27 cellular contexts compared by ENCODE assay signal in the genomic region with DNA sequence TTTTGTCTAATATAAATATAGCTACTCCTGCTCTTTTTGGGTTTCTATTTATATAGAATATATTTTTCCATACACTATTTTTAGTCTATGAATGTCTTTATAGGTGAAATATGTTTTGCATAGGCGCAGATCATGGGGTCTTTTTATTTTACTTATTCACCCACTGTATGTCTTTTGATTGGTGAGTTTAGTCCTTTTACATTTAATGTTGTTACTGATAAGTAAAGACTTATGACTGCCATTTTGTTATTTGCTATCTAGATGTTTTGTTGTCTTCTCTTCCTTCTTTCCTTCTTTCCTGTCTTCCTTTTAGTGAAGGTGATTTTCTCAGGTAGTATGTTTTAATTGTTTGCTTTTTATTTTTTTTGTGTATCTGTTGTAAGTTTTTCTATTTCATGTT.
"Had no signal": no experiment of that assay in that cellular context is flagged by ENCODE, and none has a peak within 500 bp of the region (broad histone marks: within the 10 kb centered on the region; RNA-seq: fewer than 3 reads in every experiment).

No MANE protein-coding gene starts in this region.

- H3K4me1 ChIP-seq: stomach, suprapubic skin, testis, thyroid gland, tibial artery, tibial nerve, transverse colon, upper lobe of left lung, upper lobe of right lung, uterus, vagina had no signal

- H3K4me3 ChIP-seq: stomach, suprapubic skin, testis, thoracic aorta, thyroid gland, tibial artery, tibial nerve, transverse colon, upper lobe of left lung, upper lobe of right lung, uterus, vagina had no signal

- ATAC-seq: stimulated activated effector memory CD8-positive, alpha-beta T cell treated with anti-CD3 and anti-CD28 coated beads, Interleukin-12 subunit alpha, Interleukin-12 subunit beta, amount 100 ng/mL, for 72 hours; stimulated activated memory B cell treated with anti-CD40 and anti-IgM and Interleukin-4, amounts not matched to agents 10 μg/mL and 1 μg/mL and 100 μg/mL, for 72 hours; stimulated activated naive B cell treated with anti-CD40 and anti-IgM and Interleukin-4, amounts not matched to agents 10 μg/mL and 1 μg/mL and 100 μg/mL, for 72 hours; stimulated activated naive CD8-positive, alpha-beta T cell treated with anti-CD3 and anti-CD28 coated beads, Interleukin-15, amount 100 ng/mL, for 72 hours; stimulated activated naive CD8-positive, alpha-beta T cell treated with anti-CD3 and anti-CD28 coated beads, Interleukin-15, Interleukin-2, amounts not matched to agents 100 U/mL and 50 U/mL, for 24 hours; upper lobe of right lung had no signal

- H3K36me3 ChIP-seq: stomach, suprapubic skin, thoracic aorta, thyroid gland, tibial artery, tibial nerve, transverse colon, upper lobe of left lung, upper lobe of right lung, uterus, vagina had no signal

- DNase-seq: stimulated activated CD4-positive, alpha-beta T cell treated with anti-CD3 and anti-CD28 coated beads, Interleukin-2, amount 100 ng/mL, for 48 hours; stimulated activated CD4-positive, alpha-beta T cell treated with anti-CD3 and anti-CD28 coated beads, Interleukin-4, amount 100 ng/mL, for 1 hour; stimulated activated CD4-positive, alpha-beta T cell treated with anti-CD3 and anti-CD28 coated beads, Interleukin-4, amount 100 ng/mL, for 24 hours; stimulated activated CD4-positive, alpha-beta T cell treated with anti-CD3 and anti-CD28 coated beads, Interleukin-4, amount 100 ng/mL, for 4 hours; stimulated activated CD8-positive, alpha-beta memory T cell treated with anti-CD3 and anti-CD28 coated beads, Interleukin-4, amount 100 ng/mL, for 48 hours; stimulated activated naive B cell treated with anti-CD40 and anti-IgM and Interleukin-4, amounts not matched to agents 10 μg/mL and 1 μg/mL and 100 μg/mL, for 72 hours; stimulated activated naive CD4-positive, alpha-beta T cell; stimulated activated naive CD4-positive, alpha-beta T cell treated with Interleukin-2 at 50 U/mL for 16 hours; stimulated activated naive CD8-positive, alpha-beta T cell treated with anti-CD3 and anti-CD28 coated beads, Interleukin-15, amount 100 ng/mL, for 72 hours; stimulated activated naive CD8-positive, alpha-beta T cell treated with anti-CD3 and anti-CD28 coated beads, Interleukin-15, Interleukin-2, amounts not matched to agents 100 U/mL and 50 U/mL, for 24 hours; stomach; substantia nigra; testis; thyroid gland; tibial artery; transverse colon; trophoblast cell; upper lobe of left lung; upper lobe of right lung; uterus had no signal

- H3K27me3 ChIP-seq: stomach, suprapubic skin, testis, thyroid gland, tibial artery, tibial nerve, transverse colon, upper lobe of left lung, upper lobe of right lung, uterus, vagina had no signal

- FAIRE-seq: urothelium cell line had no signal

- H3K27ac ChIP-seq: stomach, suprapubic skin, testis, thoracic aorta, thyroid gland, tibial artery, tibial nerve, transverse colon, upper lobe of left lung, upper lobe of right lung, uterus, vagina had no signal

- H3K9me3 ChIP-seq: suprapubic skin, testis, thoracic aorta, thyroid gland, upper lobe of left lung, upper lobe of right lung, uterus, vagina had no signal
